31 cellular contexts compared by ENCODE assay signal in genomic region chr3:100896994-100897393, GRCh38.
"Had no signal": no experiment of that assay in that cellular context is flagged by ENCODE, and none has a peak within 500 bp of the region (broad histone marks: within the 10 kb centered on the region; RNA-seq: fewer than 3 reads in every experiment).

No MANE protein-coding gene starts in this region.

- H3K4me3 ChIP-seq: ascending aorta, cardiac muscle cell had no signal

- H3K4me1 ChIP-seq: ascending aorta had no signal

- FAIRE-seq: bronchial epithelial cell, TTC549 had no signal

- DNase-seq: activated B cell treated with CpG ODN at 0.5 μM for 24 hours; activated CD4-positive, alpha-beta memory T cell treated with anti-CD3 and anti-CD28 coated beads for 36 hours; activated CD4-positive, alpha-beta T cell treated with anti-CD3 and anti-CD28 coated beads for 4 hours; activated CD4-positive, alpha-beta T cell treated with anti-CD3 and anti-CD28 coated beads, Interleukin-2, amount 10 ng/mL, durations not matched to agents 24 days and 14 days; activated CD4-positive, alpha-beta T cell treated with anti-CD3 and anti-CD28 coated beads, Interleukin-2, amount 50 U/mL, for 1 hour; activated CD4-positive, alpha-beta T cell treated with anti-CD3 and anti-CD28 coated beads, Interleukin-2, amount 50 U/mL, for 4 hours; activated CD4-positive, CD25-positive, alpha-beta regulatory T cell treated with anti-CD3 and anti-CD28 coated beads, Interleukin-2, amount 50 U/mL, for 72 hours; activated CD8-positive, alpha-beta memory T cell treated with anti-CD3 and anti-CD28 coated beads, Interleukin-2, amount 50 U/mL, for 4 hours; activated CD8-positive, alpha-beta T cell treated with anti-CD3 and anti-CD28 coated beads for 36 hours; activated effector memory CD4-positive, alpha-beta T cell treated with anti-CD3 and anti-CD28 coated beads, Interleukin-2, amount 50 U/mL, for 16 hours; activated naive CD4-positive, alpha-beta T cell treated with anti-CD3 and anti-CD28 coated beads, Interleukin-2, amount 10 ng/mL, durations not matched to agents 7 days and 5 days; activated naive CD4-positive, alpha-beta T cell treated with Interleukin-2 at 50 U/mL for 16 hours; activated naive CD8-positive, alpha-beta T cell treated with anti-CD3 and anti-CD28 coated beads, Interleukin-2, amount 10 ng/mL, durations not matched to agents 7 days and 5 days; activated naive CD8-positive, alpha-beta T cell treated with anti-CD3 and anti-CD28 coated beads, Interleukin-2, amount 50 U/mL, for 24 hours; activated T-cell treated with anti-CD3 and anti-CD28 coated beads for 4 hours; activated T-cell treated with anti-CD3 and anti-CD28 coated beads, Interleukin-2, amount 50 U/mL, for 1 hour; activated T-cell treated with anti-CD3 and anti-CD28 coated beads, Interleukin-2, amount 50 U/mL, for 4 hours; activated T-cell treated with anti-CD3 and anti-CD28 coated beads, Interleukin-2, amount 50 U/mL, for 72 hours; amygdala; anterior cingulate cortex; caudate nucleus; cerebellar nuclear complex; T-helper 1 cell; T-helper 2 cell; T-helper 9 cell had no signal

- H3K27me3 ChIP-seq: ascending aorta, cardiac muscle cell had no signal

- H3K27ac ChIP-seq: ascending aorta, cardiac muscle cell, VCaP had no signal

- H3K36me3 ChIP-seq: ascending aorta, cardiac muscle cell had no signal

- H3K9me3 ChIP-seq: ascending aorta had no signal

- ATAC-seq: activated CD8-positive, alpha-beta T cell treated with anti-CD3 and anti-CD28 coated beads for 36 hours; activated naive CD8-positive, alpha-beta T cell treated with anti-CD3 and anti-CD28 coated beads, Interleukin-2, amount 50 U/mL, for 24 hours; activated T-cell treated with anti-CD3 and anti-CD28 coated beads, Interleukin-2, amount 50 U/mL, for 4 hours; activated T-cell treated with anti-CD3 and anti-CD28 coated beads, Interleukin-2, amount 50 U/mL, for 72 hours; activated T-helper 17 cell treated with anti-CD3 and anti-CD28 coated beads, Interleukin-2, amount 50 U/mL, for 72 hours had no signal
